11 cellular contexts compared by ENCODE assay signal in the genomic region with DNA sequence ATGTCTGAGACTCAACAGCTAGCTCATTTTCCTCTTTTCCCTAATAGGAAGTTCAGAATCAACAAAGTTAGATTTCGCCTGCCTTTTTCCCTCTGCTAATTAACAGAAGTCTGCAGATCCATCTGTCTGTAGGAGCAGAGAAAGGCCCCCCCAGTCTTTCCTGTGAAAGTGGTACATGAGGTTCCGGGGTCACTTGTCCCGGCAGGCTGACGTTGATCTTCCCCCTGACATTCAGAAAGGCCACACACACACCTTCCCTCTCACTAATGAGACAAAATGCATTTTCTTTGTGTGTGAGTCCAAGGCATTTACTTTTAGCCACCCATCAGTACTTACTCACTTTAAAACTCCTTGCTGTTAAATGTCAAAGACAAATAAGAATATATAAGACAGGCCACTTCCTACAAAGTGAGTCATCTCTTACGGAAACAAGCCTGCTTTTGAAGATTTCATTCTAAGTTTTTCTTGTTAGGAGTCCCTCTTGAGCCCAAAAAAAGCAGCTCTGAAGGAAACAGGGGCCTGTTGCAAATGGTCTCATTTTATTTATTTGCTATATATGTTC.
DNase-seq lines count a peak whose midpoint lies in the region; ATAC-seq, FAIRE-seq and TF ChIP-seq lines count a peak whose summit lies in the region.
"Had no signal": no experiment of that assay in that cellular context is flagged by ENCODE, and none has a peak within 500 bp of the region (broad histone marks: within the 10 kb centered on the region; RNA-seq: fewer than 3 reads in every experiment).

No MANE protein-coding gene starts in this region.

- H3K4me1 Mint-ChIP-seq in activated naive CD8-positive, alpha-beta T cell treated with anti-CD3 and anti-CD28 coated beads, Interleukin-2, amount 50 U/mL, for 24 hours, result peaks cover 54% of the 10 kb centered on the region

- no peaks in the 10 kb centered on the region for H3K36me3 Mint-ChIP-seq in activated naive CD8-positive, alpha-beta T cell treated with anti-CD3 and anti-CD28 coated beads, Interleukin-2, amount 50 U/mL, for 24 hours (ENCODE audit: low read depth)

- no peaks in the 10 kb centered on the region for H3K27me3 ChIP-seq in ACC112 (ENCODE audit: insufficient read depth, low read length)

- no peak overlapping the region for H3K4me3 ChIP-seq in ACC112 (ENCODE audit: low read depth, low read length)

- no peaks in the 10 kb centered on the region for H3K36me3 ChIP-seq in ACC112 (ENCODE audit: insufficient read depth, low read length)

- H3K27ac ChIP-seq in ACC112 (ENCODE audit: low read depth, low read length), result peak overlapping the region; percentile 37

- H3K79me2 ChIP-seq in ACC112 (ENCODE audit: control insufficient read depth, insufficient read depth, low read length, unreplicated experiment), result no peaks in the 10 kb centered on the region

- TF ChIP-seq POLR2A in GM12892 (IDR thresholded peaks at IDR 0.05; ENCODE audit: low read depth, low read length), result no peak

- H3K27me3 Mint-ChIP-seq in activated naive CD8-positive, alpha-beta T cell treated with anti-CD3 and anti-CD28 coated beads, Interleukin-2, amount 50 U/mL, for 24 hours, result no peaks in the 10 kb centered on the region

- H3K4me3 Mint-ChIP-seq in activated naive CD8-positive, alpha-beta T cell treated with anti-CD3 and anti-CD28 coated beads, Interleukin-2, amount 50 U/mL, for 24 hours, result peak overlapping the region; percentile 50
- H3K4me3 Mint-ChIP-seq: neural crest cell had no signal

- peaks cover 21% of the 10 kb centered on the region for H3K4me1 ChIP-seq in ACC112 (ENCODE audit: control insufficient read depth, insufficient read depth, low read length, unreplicated experiment)

- no peak for FAIRE-seq in GM12892 (lab: Jason Lieb, UNC)

- no peaks in the 10 kb centered on the region for H3K9me3 Mint-ChIP-seq in activated naive CD8-positive, alpha-beta T cell treated with anti-CD3 and anti-CD28 coated beads, Interleukin-2, amount 50 U/mL, for 24 hours
- H3K9me3 Mint-ChIP-seq: neural crest cell had no signal

- no peak overlapping the region for H2AFZ ChIP-seq in ACC112 (ENCODE audit: low read length, unreplicated experiment)

- H3K27ac Mint-ChIP-seq in activated naive CD8-positive, alpha-beta T cell treated with anti-CD3 and anti-CD28 coated beads, Interleukin-2, amount 50 U/mL, for 24 hours, result peak overlapping the region; percentile 92

- peak; percentile 96 for ATAC-seq in activated naive CD8-positive, alpha-beta T cell treated with anti-CD3 and anti-CD28 coated beads, Interleukin-2, amount 50 U/mL, for 24 hours
- ATAC-seq in HG02763 (IDR thresholded peaks at IDR 0.05; ENCODE audit: unreplicated experiment), result no peak

- DNase-seq in HT1080 (ENCODE audit: low read depth) (peak; percentile 79), kidney tubule cell (ENCODE audit: low spot score) (peak; percentile 16), cerebellar cortex (ENCODE audit: low spot score) (no peak), NCI-H2227 (lab: John Stamatoyannopoulos, UW; ENCODE audit: unreplicated experiment) (no peak), GM12892 (ENCODE audit: insufficient read length) (no peak)
- peak; percentile 54 for DNase-seq in activated naive CD8-positive, alpha-beta T cell treated with anti-CD3 and anti-CD28 coated beads, Interleukin-2, amount 50 U/mL, for 24 hours
- DNase-seq: effector memory CD4-positive, alpha-beta T cell; KBM-7 had no signal

Comparison
In these comparisons a context has a peak if more than half of its experiments do, and no peak if none do; other contexts are left out.
1. DNase-seq: peak in HT1080 (single experiment), activated naive CD8-positive, alpha-beta T cell treated with anti-CD3 and anti-CD28 coated beads, Interleukin-2, amount 50 U/mL, for 24 hours (single experiment) and kidney tubule cell (single experiment); none in cerebellar cortex (single experiment), NCI-H2227 (single experiment) and GM12892 (single experiment).